In the genomic region with DNA sequence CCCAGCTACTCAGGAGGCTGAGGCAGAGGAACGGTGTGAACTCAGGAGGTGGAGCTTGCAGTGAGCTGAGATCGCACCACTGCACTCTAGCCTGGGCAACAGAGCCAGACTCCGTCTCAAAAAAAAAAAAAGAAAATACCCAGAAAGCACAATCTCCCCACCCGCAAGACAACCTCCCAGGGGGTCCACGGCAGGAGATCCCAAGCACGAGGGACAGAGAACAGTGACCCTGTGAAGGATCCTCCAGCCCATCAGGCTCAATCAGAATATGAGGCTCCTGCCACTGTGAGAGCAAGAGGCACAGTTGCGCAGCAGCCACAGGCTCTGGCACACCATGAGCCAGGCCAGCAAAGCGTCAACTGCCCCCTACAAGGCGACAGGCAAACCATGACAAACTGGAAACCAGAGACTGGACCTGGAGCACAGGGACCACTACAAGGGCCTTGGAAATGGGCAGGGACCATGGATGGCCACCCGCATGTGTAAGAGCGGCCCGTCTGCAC, we compare ENCODE assay signal across 14 cellular contexts.
"Had no signal": no experiment of that assay in that cellular context is flagged by ENCODE, and none has a peak within 500 bp of the region (broad histone marks: within the 10 kb centered on the region; RNA-seq: fewer than 3 reads in every experiment).

No MANE protein-coding gene starts in this region.

- ATAC-seq: gastrocnemius medialis had no signal

- H3K27ac Mint-ChIP-seq: activated B cell treated with CpG ODN at 0.5 μM for 24 hours; activated CD4-positive, alpha-beta T cell treated with anti-CD3 and anti-CD28 coated beads, Interleukin-2, amount 10 ng/mL, durations not matched to agents 24 days and 14 days; activated T-helper 2 cell treated with anti-CD3 and anti-CD28 coated beads, Interferon-gamma antibody, Interleukin-2, Interleukin-4, amounts not matched to agents 10 μg/mL and 5 μg/mL and 100 μg/mL, durations not matched to agents 14 hours and 24 hours and 36 hours; nephron progenitor cell had no signal

- H3K4me3 Mint-ChIP-seq: activated B cell treated with CpG ODN at 0.5 μM for 24 hours; activated CD4-positive, alpha-beta T cell treated with anti-CD3 and anti-CD28 coated beads, Interleukin-2, amount 10 ng/mL, durations not matched to agents 24 days and 14 days; nephron progenitor cell had no signal

- H3K9me3 Mint-ChIP-seq: activated B cell treated with CpG ODN at 0.5 μM for 24 hours; activated CD4-positive, alpha-beta T cell treated with anti-CD3 and anti-CD28 coated beads, Interleukin-2, amount 10 ng/mL, durations not matched to agents 24 days and 14 days; activated T-helper 2 cell treated with anti-CD3 and anti-CD28 coated beads, Interferon-gamma antibody, Interleukin-2, Interleukin-4, amounts not matched to agents 10 μg/mL and 5 μg/mL and 100 μg/mL, durations not matched to agents 14 hours and 24 hours and 36 hours had no signal

- DNase-seq: activated B cell treated with CpG ODN at 0.5 μM for 24 hours; activated CD4-positive, alpha-beta T cell treated with anti-CD3 and anti-CD28 coated beads, Interleukin-2, amount 10 ng/mL, durations not matched to agents 24 days and 14 days; activated naive CD4-positive, alpha-beta T cell treated with anti-CD3 and anti-CD28 coated beads, Interleukin-2, amount 50 U/mL, for 16 hours; activated T-cell treated with anti-CD3 and anti-CD28 coated beads for 4 hours; caudate nucleus; effector memory CD4-positive, alpha-beta T cell; gastrocnemius medialis; heart right ventricle; islet precursor cell; left ventricle myocardium inferior; mesendoderm; nephron progenitor cell; tibial artery had no signal

- H3K27me3 Mint-ChIP-seq: activated B cell treated with CpG ODN at 0.5 μM for 24 hours; activated CD4-positive, alpha-beta T cell treated with anti-CD3 and anti-CD28 coated beads, Interleukin-2, amount 10 ng/mL, durations not matched to agents 24 days and 14 days had no signal

- H3K27ac ChIP-seq: gastrocnemius medialis had no signal
